In the genomic region with DNA sequence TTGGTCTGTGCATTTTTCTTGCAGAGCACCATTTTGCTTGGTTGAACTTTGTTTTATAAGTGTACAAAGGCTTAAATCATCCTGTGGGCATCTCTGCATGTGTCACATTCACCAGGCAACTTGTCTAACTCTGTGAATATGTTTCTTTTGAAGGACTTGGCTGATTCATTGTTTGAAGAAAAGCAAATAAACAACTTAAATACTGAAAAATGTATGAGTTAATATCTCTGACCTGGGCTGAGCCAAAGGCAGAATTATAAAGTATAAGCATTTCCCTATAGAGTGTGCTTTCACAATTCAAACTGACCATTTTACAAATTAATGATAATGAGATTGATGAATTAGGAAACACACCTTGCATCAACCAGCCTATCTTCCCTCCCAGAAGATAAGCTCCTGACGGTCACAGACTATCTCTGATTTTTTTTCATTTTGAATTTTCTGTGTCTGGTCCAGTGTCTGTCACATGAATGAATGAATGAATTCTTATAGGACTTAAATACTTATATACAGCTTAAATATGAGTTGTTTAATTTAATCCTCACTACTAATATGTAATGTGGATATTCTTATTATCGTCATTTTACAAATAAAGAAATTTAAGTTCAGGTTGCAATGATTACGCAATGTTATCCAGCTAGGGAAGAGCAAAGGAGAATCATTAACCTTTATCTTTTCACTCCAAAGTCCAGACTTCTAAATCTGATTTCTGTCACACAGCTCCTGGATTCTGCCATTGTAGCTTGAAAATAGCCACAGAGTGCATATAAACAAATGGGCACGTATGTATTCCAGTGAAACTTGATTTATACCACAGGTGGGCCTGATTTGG, we compare ENCODE assay signal across 1 cellular context.
A peak's percentile ranks its signal among the peaks of the same experiment; 100 is the strongest.
TF ChIP-seq lines count a peak whose summit lies in the region.

No MANE protein-coding gene starts in this region.

TF ChIP-seq in HepG2, 621 proteins besides CTCF, POLR2A, EP300 and RAD21 (continued from another document and continues in another):
- TF ChIP-seq, protein P1, sequence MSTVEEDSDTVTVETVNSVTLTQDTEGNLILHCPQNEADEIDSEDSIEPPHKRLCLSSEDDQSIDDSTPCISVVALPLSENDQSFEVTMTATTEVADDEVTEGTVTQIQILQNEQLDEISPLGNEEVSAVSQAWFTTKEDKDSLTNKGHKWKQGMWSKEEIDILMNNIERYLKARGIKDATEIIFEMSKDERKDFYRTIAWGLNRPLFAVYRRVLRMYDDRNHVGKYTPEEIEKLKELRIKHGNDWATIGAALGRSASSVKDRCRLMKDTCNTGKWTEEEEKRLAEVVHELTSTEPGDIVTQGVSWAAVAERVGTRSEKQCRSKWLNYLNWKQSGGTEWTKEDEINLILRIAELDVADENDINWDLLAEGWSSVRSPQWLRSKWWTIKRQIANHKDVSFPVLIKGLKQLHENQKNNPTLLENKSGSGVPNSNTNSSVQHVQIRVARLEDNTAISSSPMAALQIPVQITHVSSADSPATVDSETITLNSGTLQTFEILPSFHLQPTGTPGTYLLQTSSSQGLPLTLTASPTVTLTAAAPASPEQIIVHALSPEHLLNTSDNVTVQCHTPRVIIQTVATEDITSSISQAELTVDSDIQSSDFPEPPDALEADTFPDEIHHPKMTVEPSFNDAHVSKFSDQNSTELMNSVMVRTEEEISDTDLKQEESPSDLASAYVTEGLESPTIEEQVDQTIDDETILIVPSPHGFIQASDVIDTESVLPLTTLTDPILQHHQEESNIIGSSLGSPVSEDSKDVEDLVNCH (CRISPR knock-in tag; IDR thresholded peaks at IDR 0.05) = no peak
- TF ChIP-seq, protein P2, sequence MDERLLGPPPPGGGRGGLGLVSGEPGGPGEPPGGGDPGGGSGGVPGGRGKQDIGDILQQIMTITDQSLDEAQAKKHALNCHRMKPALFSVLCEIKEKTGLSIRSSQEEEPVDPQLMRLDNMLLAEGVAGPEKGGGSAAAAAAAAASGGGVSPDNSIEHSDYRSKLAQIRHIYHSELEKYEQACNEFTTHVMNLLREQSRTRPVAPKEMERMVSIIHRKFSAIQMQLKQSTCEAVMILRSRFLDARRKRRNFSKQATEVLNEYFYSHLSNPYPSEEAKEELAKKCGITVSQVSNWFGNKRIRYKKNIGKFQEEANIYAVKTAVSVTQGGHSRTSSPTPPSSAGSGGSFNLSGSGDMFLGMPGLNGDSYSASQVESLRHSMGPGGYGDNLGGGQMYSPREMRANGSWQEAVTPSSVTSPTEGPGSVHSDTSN (CRISPR knock-in tag; IDR thresholded peaks at IDR 0.05) = peak; percentile 47; the same call in 1 of the 2 replicates
- TF ChIP-seq, protein P3, sequence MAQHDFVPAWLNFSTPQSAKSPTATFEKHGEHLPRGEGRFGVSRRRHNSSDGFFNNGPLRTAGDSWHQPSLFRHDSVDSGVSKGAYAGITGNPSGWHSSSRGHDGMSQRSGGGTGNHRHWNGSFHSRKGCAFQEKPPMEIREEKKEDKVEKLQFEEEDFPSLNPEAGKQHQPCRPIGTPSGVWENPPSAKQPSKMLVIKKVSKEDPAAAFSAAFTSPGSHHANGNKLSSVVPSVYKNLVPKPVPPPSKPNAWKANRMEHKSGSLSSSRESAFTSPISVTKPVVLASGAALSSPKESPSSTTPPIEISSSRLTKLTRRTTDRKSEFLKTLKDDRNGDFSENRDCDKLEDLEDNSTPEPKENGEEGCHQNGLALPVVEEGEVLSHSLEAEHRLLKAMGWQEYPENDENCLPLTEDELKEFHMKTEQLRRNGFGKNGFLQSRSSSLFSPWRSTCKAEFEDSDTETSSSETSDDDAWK (CRISPR knock-in tag; IDR thresholded peaks at IDR 0.05) = no peak
- TF ChIP-seq FOXO1 (CRISPR knock-in tag; IDR thresholded peaks at IDR 0.05) (peak; percentile 52; the same call in 1 of the 2 replicates), CEBPG (CRISPR knock-in tag; IDR thresholded peaks at IDR 0.05) (peak; percentile 99), RARA (CRISPR knock-in tag; IDR thresholded peaks at IDR 0.05) (peak; percentile 63), ZKSCAN5 (CRISPR knock-in tag; IDR thresholded peaks at IDR 0.05) (no peak), ONECUT2 (CRISPR knock-in tag; IDR thresholded peaks at IDR 0.05) (no peak), SOX13 (IDR thresholded peaks at IDR 0.05) (no peak; the same call in 1 of the 2 replicates), SOX13 (CRISPR knock-in tag; conservative IDR thresholded peaks at IDR 0.05 in 1 of 2, IDR thresholded peaks at IDR 0.05 in 1 of 2) (peak in 1 of 2 experiments; percentile 85; a peak in 2 of 4 replicates), KDM1A (CRISPR knock-in tag; IDR thresholded peaks at IDR 0.05) (no peak), ZNF296 (CRISPR knock-in tag; conservative IDR thresholded peaks at IDR 0.05) (no peak), ZNF101 (CRISPR knock-in tag; IDR thresholded peaks at IDR 0.05; ENCODE audit: borderline replicate concordance, low read depth) (no peak), MIER2 (CRISPR knock-in tag; IDR thresholded peaks at IDR 0.05) (no peak; the same call in 1 of the 2 replicates), KDM5A (IDR thresholded peaks at IDR 0.05; ENCODE audit: borderline replicate concordance, low read length) (no peak; the same call in 1 of the 2 replicates), RFXANK (CRISPR knock-in tag; IDR thresholded peaks at IDR 0.05) (no peak), HMG20A (CRISPR knock-in tag; IDR thresholded peaks at IDR 0.05; ENCODE audit: borderline replicate concordance) (peak; percentile 64; the same call in 1 of the 2 replicates), GABPB1 (CRISPR knock-in tag; IDR thresholded peaks at IDR 0.05) (no peak), HMGA1 (CRISPR knock-in tag; conservative IDR thresholded peaks at IDR 0.05) (no peak), CAMTA2 (CRISPR knock-in tag; IDR thresholded peaks at IDR 0.05; ENCODE audit: borderline replicate concordance) (no peak), FOXA3 (CRISPR knock-in tag; IDR thresholded peaks at IDR 0.05) (peak; percentile 66), SMAD3 (CRISPR knock-in tag; IDR thresholded peaks at IDR 0.05) (0 out of 2 replicates have a peak, but pooled peaks have one; percentile 36), GTF3A (CRISPR knock-in tag; conservative IDR thresholded peaks at IDR 0.05) (no peak), RFX3 (CRISPR knock-in tag; IDR thresholded peaks at IDR 0.05) (no peak), GTF2F1 (IDR thresholded peaks at IDR 0.05; ENCODE audit: low read length) (no peak), ZNF383 (CRISPR knock-in tag; IDR thresholded peaks at IDR 0.05; ENCODE audit: borderline replicate concordance) (no peak), ZNF674 (CRISPR knock-in tag; IDR thresholded peaks at IDR 0.05; ENCODE audit: low read depth) (no peak), TEAD3 (CRISPR knock-in tag; optimal IDR thresholded peaks at IDR 0.05; ENCODE audit: borderline replicate concordance) (peak; percentile 39), ASH2L (IDR thresholded peaks at IDR 0.05; ENCODE audit: insufficient read length, low read depth, low read length) (peak; percentile 90), AKAP8 (CRISPR knock-in tag; IDR thresholded peaks at IDR 0.05) (no peak), GABPA (IDR thresholded peaks at IDR 0.05; ENCODE audit: low read depth, low read length) (no peak), GABPA (CRISPR knock-in tag; IDR thresholded peaks at IDR 0.05; ENCODE audit: low read depth) (0 out of 2 replicates have a peak, but pooled peaks have one; percentile 9), PHF21A (CRISPR knock-in tag; IDR thresholded peaks at IDR 0.05) (peak; percentile 83), TRIM24 (CRISPR knock-in tag; IDR thresholded peaks at IDR 0.05) (no peak), MIXL1 (CRISPR knock-in tag; IDR thresholded peaks at IDR 0.05) (peak; percentile 59; the same call in 1 of the 2 replicates)
- TF ChIP-seq, protein P4, sequence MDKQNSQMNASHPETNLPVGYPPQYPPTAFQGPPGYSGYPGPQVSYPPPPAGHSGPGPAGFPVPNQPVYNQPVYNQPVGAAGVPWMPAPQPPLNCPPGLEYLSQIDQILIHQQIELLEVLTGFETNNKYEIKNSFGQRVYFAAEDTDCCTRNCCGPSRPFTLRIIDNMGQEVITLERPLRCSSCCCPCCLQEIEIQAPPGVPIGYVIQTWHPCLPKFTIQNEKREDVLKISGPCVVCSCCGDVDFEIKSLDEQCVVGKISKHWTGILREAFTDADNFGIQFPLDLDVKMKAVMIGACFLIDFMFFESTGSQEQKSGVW (CRISPR knock-in tag; IDR thresholded peaks at IDR 0.05; ENCODE audit: borderline replicate concordance) = no peak
- TF ChIP-seq, protein P5, sequence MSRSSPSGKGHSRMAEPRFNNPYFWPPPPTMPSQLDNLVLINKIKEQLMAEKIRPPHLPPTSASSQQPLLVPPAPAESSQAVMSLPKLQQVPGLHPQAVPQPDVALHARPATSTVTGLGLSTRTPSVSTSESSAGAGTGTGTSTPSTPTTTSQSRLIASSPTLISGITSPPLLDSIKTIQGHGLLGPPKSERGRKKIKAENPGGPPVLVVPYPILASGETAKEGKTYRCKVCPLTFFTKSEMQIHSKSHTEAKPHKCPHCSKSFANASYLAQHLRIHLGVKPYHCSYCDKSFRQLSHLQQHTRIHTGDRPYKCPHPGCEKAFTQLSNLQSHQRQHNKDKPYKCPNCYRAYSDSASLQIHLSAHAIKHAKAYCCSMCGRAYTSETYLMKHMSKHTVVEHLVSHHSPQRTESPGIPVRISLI (CRISPR knock-in tag; IDR thresholded peaks at IDR 0.05; ENCODE audit: borderline replicate concordance) = peak; percentile 31; the same call in 1 of the 2 replicates
- TF ChIP-seq, protein P6, sequence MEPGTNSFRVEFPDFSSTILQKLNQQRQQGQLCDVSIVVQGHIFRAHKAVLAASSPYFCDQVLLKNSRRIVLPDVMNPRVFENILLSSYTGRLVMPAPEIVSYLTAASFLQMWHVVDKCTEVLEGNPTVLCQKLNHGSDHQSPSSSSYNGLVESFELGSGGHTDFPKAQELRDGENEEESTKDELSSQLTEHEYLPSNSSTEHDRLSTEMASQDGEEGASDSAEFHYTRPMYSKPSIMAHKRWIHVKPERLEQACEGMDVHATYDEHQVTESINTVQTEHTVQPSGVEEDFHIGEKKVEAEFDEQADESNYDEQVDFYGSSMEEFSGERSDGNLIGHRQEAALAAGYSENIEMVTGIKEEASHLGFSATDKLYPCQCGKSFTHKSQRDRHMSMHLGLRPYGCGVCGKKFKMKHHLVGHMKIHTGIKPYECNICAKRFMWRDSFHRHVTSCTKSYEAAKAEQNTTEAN (CRISPR knock-in tag; conservative IDR thresholded peaks at IDR 0.05) = peak; percentile 83; the same call in 1 of the 2 replicates
- TF ChIP-seq, protein P7, sequence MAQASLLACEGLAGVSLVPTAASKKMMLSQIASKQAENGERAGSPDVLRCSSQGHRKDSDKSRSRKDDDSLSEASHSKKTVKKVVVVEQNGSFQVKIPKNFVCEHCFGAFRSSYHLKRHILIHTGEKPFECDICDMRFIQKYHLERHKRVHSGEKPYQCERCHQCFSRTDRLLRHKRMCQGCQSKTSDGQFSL (CRISPR knock-in tag; IDR thresholded peaks at IDR 0.05) = no peak
- TF ChIP-seq, protein P8, sequence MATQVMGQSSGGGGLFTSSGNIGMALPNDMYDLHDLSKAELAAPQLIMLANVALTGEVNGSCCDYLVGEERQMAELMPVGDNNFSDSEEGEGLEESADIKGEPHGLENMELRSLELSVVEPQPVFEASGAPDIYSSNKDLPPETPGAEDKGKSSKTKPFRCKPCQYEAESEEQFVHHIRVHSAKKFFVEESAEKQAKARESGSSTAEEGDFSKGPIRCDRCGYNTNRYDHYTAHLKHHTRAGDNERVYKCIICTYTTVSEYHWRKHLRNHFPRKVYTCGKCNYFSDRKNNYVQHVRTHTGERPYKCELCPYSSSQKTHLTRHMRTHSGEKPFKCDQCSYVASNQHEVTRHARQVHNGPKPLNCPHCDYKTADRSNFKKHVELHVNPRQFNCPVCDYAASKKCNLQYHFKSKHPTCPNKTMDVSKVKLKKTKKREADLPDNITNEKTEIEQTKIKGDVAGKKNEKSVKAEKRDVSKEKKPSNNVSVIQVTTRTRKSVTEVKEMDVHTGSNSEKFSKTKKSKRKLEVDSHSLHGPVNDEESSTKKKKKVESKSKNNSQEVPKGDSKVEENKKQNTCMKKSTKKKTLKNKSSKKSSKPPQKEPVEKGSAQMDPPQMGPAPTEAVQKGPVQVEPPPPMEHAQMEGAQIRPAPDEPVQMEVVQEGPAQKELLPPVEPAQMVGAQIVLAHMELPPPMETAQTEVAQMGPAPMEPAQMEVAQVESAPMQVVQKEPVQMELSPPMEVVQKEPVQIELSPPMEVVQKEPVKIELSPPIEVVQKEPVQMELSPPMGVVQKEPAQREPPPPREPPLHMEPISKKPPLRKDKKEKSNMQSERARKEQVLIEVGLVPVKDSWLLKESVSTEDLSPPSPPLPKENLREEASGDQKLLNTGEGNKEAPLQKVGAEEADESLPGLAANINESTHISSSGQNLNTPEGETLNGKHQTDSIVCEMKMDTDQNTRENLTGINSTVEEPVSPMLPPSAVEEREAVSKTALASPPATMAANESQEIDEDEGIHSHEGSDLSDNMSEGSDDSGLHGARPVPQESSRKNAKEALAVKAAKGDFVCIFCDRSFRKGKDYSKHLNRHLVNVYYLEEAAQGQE (IDR thresholded peaks at IDR 0.05; ENCODE audit: borderline replicate concordance in 1 of 2, low read depth in 1 of 2, low read length in 2 of 2) = peak in 1 of 2 experiments; percentile 24; a peak in 1 of 4 replicates
- TF ChIP-seq, protein P9, sequence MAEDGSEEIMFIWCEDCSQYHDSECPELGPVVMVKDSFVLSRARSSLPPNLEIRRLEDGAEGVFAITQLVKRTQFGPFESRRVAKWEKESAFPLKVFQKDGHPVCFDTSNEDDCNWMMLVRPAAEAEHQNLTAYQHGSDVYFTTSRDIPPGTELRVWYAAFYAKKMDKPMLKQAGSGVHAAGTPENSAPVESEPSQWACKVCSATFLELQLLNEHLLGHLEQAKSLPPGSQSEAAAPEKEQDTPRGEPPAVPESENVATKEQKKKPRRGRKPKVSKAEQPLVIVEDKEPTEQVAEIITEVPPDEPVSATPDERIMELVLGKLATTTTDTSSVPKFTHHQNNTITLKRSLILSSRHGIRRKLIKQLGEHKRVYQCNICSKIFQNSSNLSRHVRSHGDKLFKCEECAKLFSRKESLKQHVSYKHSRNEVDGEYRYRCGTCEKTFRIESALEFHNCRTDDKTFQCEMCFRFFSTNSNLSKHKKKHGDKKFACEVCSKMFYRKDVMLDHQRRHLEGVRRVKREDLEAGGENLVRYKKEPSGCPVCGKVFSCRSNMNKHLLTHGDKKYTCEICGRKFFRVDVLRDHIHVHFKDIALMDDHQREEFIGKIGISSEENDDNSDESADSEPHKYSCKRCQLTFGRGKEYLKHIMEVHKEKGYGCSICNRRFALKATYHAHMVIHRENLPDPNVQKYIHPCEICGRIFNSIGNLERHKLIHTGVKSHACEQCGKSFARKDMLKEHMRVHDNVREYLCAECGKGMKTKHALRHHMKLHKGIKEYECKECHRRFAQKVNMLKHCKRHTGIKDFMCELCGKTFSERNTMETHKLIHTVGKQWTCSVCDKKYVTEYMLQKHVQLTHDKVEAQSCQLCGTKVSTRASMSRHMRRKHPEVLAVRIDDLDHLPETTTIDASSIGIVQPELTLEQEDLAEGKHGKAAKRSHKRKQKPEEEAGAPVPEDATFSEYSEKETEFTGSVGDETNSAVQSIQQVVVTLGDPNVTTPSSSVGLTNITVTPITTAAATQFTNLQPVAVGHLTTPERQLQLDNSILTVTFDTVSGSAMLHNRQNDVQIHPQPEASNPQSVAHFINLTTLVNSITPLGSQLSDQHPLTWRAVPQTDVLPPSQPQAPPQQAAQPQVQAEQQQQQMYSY (CRISPR knock-in tag; IDR thresholded peaks at IDR 0.05) = peak; percentile 39; the same call in 1 of the 2 replicates
